Comparison of ENCODE assay signal across 8 cellular contexts in genomic region chr5:131163315-131164119, GRCh38. TPM values are rescaled to one million over a fixed set of nuclear protein-coding genes. Genes with fewer than 3 reads are reported as not detected.
DNase-seq lines count a peak whose midpoint lies in the region; TF ChIP-seq lines count a peak whose summit lies in the region.

No MANE protein-coding gene starts in this region.

- H3K9ac ChIP-seq in OCI-LY3 (ENCODE audit: low read length), result peak overlapping the region; percentile 99

- H3K79me2 ChIP-seq in OCI-LY3 (ENCODE audit: low read length), result peaks cover 61% of the 10 kb centered on the region

- no peak for TF ChIP-seq CTCF in OCI-LY3 (IDR thresholded peaks at IDR 0.05; ENCODE audit: low read depth, low read length)

- peak overlapping the region; percentile 99 for H3K4me3 ChIP-seq in OCI-LY3 (ENCODE audit: low read length)

- peaks cover 26% of the 10 kb centered on the region for H3K36me3 ChIP-seq in OCI-LY3 (replicated peaks; ENCODE audit: low read depth, low read length)

- H2AFZ ChIP-seq in OCI-LY3 (ENCODE audit: low read depth, low read length), result no peak overlapping the region

- DNase-seq in SIG-M5 treated with dmso at 0.1 percent for 504 hours (lab: John Stamatoyannopoulos, UW; ENCODE audit: unreplicated experiment), result peak; percentile 41
- DNase-seq in SIG-M5 (lab: John Stamatoyannopoulos, UW), result no peak
- peak; percentile 45 for DNase-seq in dermis blood vessel endothelial cell
- DNase-seq in myocyte (ENCODE audit: low read depth), result peak; percentile 42
- no peak for DNase-seq in NCI-H2081 (lab: John Stamatoyannopoulos, UW)
- no peak for DNase-seq in SK-N-DZ (ENCODE audit: low spot score)
- DNase-seq in activated CD4-positive, alpha-beta T cell treated with anti-CD3 and anti-CD28 coated beads for 1 hour, result no peak

- peak overlapping the region; percentile 87 for H3K27ac ChIP-seq in OCI-LY3 (ENCODE audit: low read length)

- H3K9me3 ChIP-seq in OCI-LY3 (ENCODE audit: insufficient read depth, low read length), result no peaks in the 10 kb centered on the region

- peak overlapping the region; percentile 84 for H3K4me2 ChIP-seq in OCI-LY3 (ENCODE audit: low read length)

- H4K20me1 ChIP-seq in OCI-LY3 (ENCODE audit: insufficient read depth, low read length), result peaks cover 5% of the 10 kb centered on the region; the same call in 1 of the 2 replicates

- no peaks in the 10 kb centered on the region for H3K27me3 ChIP-seq in OCI-LY3 (ENCODE audit: low read depth, low read length)

- peaks cover 11% of the 10 kb centered on the region; the same call in 1 of the 2 replicates for H3K4me1 ChIP-seq in OCI-LY3 (ENCODE audit: low read length)

RNA-seq across cellular contexts. Expression of gene HINT1, which starts 1.5 kb away (rescaled TPM):
- 97.4 and 198 TPM in 2 replicates for total RNA-seq in dermis blood vessel endothelial cell
- 269 and 287 TPM in 2 replicates for total RNA-seq in myocyte
- polyA plus RNA-seq in myocyte (2012), result 524 TPM
- polyA plus RNA-seq in SK-N-DZ (2014; cell fraction: cytosol; rRNA removed), result 640 and 713 TPM in 2 replicates
- polyA plus RNA-seq in SK-N-DZ (2014; cell fraction: nucleus; rRNA removed), result 378 and 497 TPM in 2 replicates

RNA-seq across cellular contexts. Expression of gene LYRM7, which starts 7.2 kb away (rescaled TPM):
- total RNA-seq in dermis blood vessel endothelial cell, result 3.4 and 6.5 TPM in 2 replicates
- total RNA-seq in myocyte, result 6.5 and 8.8 TPM in 2 replicates
- 4.5 TPM for polyA plus RNA-seq in myocyte (2012)
- polyA plus RNA-seq in SK-N-DZ (2014; cell fraction: cytosol; rRNA removed), result 15.4 and 17.6 TPM in 2 replicates
- 6.4 and 13.2 TPM in 2 replicates for polyA plus RNA-seq in SK-N-DZ (2014; cell fraction: nucleus; rRNA removed)

Comparison
In these comparisons a context has a peak if more than half of its experiments do, and no peak if none do; other contexts are left out.
1. DNase-seq: peak in SIG-M5 treated with dmso at 0.1 percent for 504 hours (single experiment), dermis blood vessel endothelial cell (single experiment) and myocyte (single experiment); none in SIG-M5 (single experiment), NCI-H2081 (0 of 2), SK-N-DZ (single experiment) and activated CD4-positive, alpha-beta T cell treated with anti-CD3 and anti-CD28 coated beads for 1 hour (single experiment).